In the genomic region with DNA sequence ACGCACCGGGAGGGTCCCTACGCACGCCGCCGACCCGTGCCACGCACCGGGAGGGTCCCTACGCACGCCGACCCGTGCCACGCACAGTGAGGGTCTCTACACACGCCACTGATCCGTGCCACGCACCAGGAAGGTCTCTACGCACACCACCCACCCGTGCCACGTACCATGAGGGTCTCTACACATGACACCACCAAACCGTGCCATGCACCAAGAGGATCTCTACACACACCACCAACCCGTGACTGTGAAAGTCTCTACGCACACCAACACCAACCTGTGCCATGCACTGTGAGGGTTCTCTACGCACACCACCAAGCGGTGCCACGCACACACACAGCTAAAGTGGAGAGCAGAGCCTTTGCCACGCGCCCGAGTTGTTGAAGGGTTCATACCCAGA, we compare ENCODE assay signal across 16 cellular contexts. TPM values are rescaled to one million over a fixed set of nuclear protein-coding genes. Genes with fewer than 3 reads are reported as not detected.
DNase-seq lines count a peak whose midpoint lies in the region; ATAC-seq and TF ChIP-seq lines count a peak whose summit lies in the region.
"Had no signal": no experiment of that assay in that cellular context is flagged by ENCODE, and none has a peak within 500 bp of the region (broad histone marks: within the 10 kb centered on the region; RNA-seq: fewer than 3 reads in every experiment).

No MANE protein-coding gene starts in this region.

- no peaks in the 10 kb centered on the region for H3K27me3 ChIP-seq in BLaER1 treated with 17β-estradiol and CSF1 and Interleukin-3, amounts not matched to agents 10 nM and 100 nM
- H3K27me3 ChIP-seq in Panc1 (ENCODE audit: control insufficient read depth, insufficient read depth, low read length) (no peaks in the 10 kb centered on the region), esophagus muscularis mucosa (no peaks in the 10 kb centered on the region), right cardiac atrium (ENCODE audit: control insufficient read depth, insufficient read depth) (no peaks in the 10 kb centered on the region)
- H3K27me3 ChIP-seq: heart left ventricle had no signal

- peaks cover 26% of the 10 kb centered on the region for H3K4me1 Mint-ChIP-seq in osteocyte (ENCODE audit: unreplicated experiment)
- peaks cover 34% of the 10 kb centered on the region for H3K4me1 Mint-ChIP-seq in activated CD8-positive, alpha-beta T cell treated with anti-CD3 and anti-CD28 coated beads, Interleukin-2, amount 10 ng/mL, durations not matched to agents 7 days and 5 days (ENCODE audit: low read depth)

- H3K4me2 ChIP-seq in BLaER1 treated with 17β-estradiol and CSF1 and Interleukin-3, amounts not matched to agents 10 nM and 100 nM, result peak overlapping the region in 7 of 11 experiments; percentile 28 to 100 (median 98); a peak in 15 of 22 replicates
- H3K4me2 ChIP-seq: A549, smooth muscle cell had no signal

- peaks cover 34 to 57% (median 45%) of the 10 kb centered on the region in 11 experiments for H3K36me3 ChIP-seq in BLaER1 treated with 17β-estradiol and CSF1 and Interleukin-3, amounts not matched to agents 10 nM and 100 nM
- H3K36me3 ChIP-seq in Panc1 (ENCODE audit: control insufficient read depth, insufficient read depth, low read length), result peaks cover 6% of the 10 kb centered on the region
- H3K36me3 ChIP-seq in esophagus muscularis mucosa, result peaks cover 11 to 42% (median 35%) of the 10 kb centered on the region in 4 donors

- no peak for DNase-seq in Panc1 (ENCODE audit: low read depth, low spot score)
- no peak for DNase-seq in esophagus muscularis mucosa (ENCODE audit: extremely low spot score)
- no peak for DNase-seq in osteocyte (ENCODE audit: extremely low spot score, unreplicated experiment)
- no peak for DNase-seq in activated CD4-positive, alpha-beta T cell treated with anti-CD3 and anti-CD28 coated beads for 4 hours
- no peak for DNase-seq in DMS 273 treated with DMSO at 0.1 percent for 48 hours (lab: John Stamatoyannopoulos, UW)
- no peak for DNase-seq in activated CD8-positive, alpha-beta T cell treated with anti-CD3 and anti-CD28 coated beads, Interleukin-2, amount 10 ng/mL, durations not matched to agents 7 days and 5 days
- no peak for DNase-seq in right cardiac atrium
- DNase-seq: activated effector memory CD4-positive, alpha-beta T cell treated with Interleukin-2 at 50 U/mL for 16 hours; cortex of kidney had no signal

- no peaks in the 10 kb centered on the region; a peak in 1 of 22 replicates for H3K9me3 ChIP-seq in BLaER1 treated with 17β-estradiol and CSF1 and Interleukin-3, amounts not matched to agents 10 nM and 100 nM (replicated peaks in 1 of 11)
- H3K9me3 ChIP-seq in Panc1 (ENCODE audit: control insufficient read depth, insufficient read depth, low read depth, low read length) (no peaks in the 10 kb centered on the region), esophagus muscularis mucosa (no peaks in the 10 kb centered on the region), right cardiac atrium (ENCODE audit: control insufficient read depth, low read length) (no peaks in the 10 kb centered on the region)
- H3K9me3 ChIP-seq: A549, heart left ventricle had no signal

- peak overlapping the region in 2 of 11 experiments; percentile 25 to 76; a peak in 3 of 22 replicates for H3K27ac ChIP-seq in BLaER1 treated with 17β-estradiol and CSF1 and Interleukin-3, amounts not matched to agents 10 nM and 100 nM
- peak overlapping the region; percentile 97 for H3K27ac ChIP-seq in Panc1 (ENCODE audit: low read length)
- H3K27ac ChIP-seq in esophagus muscularis mucosa (replicated peaks in 1 of 4), result peak overlapping the region; percentile 51 to 87 (median 84)
- H3K27ac ChIP-seq in right cardiac atrium (ENCODE audit: low read length), result no peak overlapping the region
- H3K27ac ChIP-seq: SK-N-MC had no signal

- in situ Hi-C loops in Panc1 (cut with HindIII; ENCODE audit: low pct_unique_long_range_greater_than_20kb, low sequenced_read_pairs), result no loop called here

- TF ChIP-seq POLR2A in esophagus muscularis mucosa (IDR thresholded peaks at IDR 0.05; ENCODE audit: low read depth), result no peak

- peaks cover 73 to 98% (median 95%) of the 10 kb centered on the region in 11 experiments for H4K20me1 ChIP-seq in BLaER1 treated with 17β-estradiol and CSF1 and Interleukin-3, amounts not matched to agents 10 nM and 100 nM

- peak overlapping the region in 4 of 11 experiments; percentile 29 to 73 (median 44); a peak in 5 of 22 replicates for H3K9ac ChIP-seq in BLaER1 treated with 17β-estradiol and CSF1 and Interleukin-3, amounts not matched to agents 10 nM and 100 nM

- no peaks in the 10 kb centered on the region for H3K27me3 Mint-ChIP-seq in osteocyte (ENCODE audit: unreplicated experiment)
- no peaks in the 10 kb centered on the region for H3K27me3 Mint-ChIP-seq in activated CD8-positive, alpha-beta T cell treated with anti-CD3 and anti-CD28 coated beads, Interleukin-2, amount 10 ng/mL, durations not matched to agents 7 days and 5 days (ENCODE audit: low read depth)
- H3K27me3 Mint-ChIP-seq: activated CD4-positive, alpha-beta memory T cell treated with anti-CD3 and anti-CD28 coated beads for 36 hours had no signal

- peak overlapping the region; percentile 7 for H3K27ac Mint-ChIP-seq in osteocyte (ENCODE audit: unreplicated experiment)
- no peak overlapping the region for H3K27ac Mint-ChIP-seq in activated CD8-positive, alpha-beta T cell treated with anti-CD3 and anti-CD28 coated beads, Interleukin-2, amount 10 ng/mL, durations not matched to agents 7 days and 5 days
- H3K27ac Mint-ChIP-seq: activated CD4-positive, alpha-beta memory T cell treated with anti-CD3 and anti-CD28 coated beads for 36 hours had no signal

- no peak for TF ChIP-seq EP300 in esophagus muscularis mucosa (IDR thresholded peaks at IDR 0.05)

- H3K9me3 Mint-ChIP-seq in osteocyte (ENCODE audit: unreplicated experiment), result no peaks in the 10 kb centered on the region
- H3K9me3 Mint-ChIP-seq in activated CD8-positive, alpha-beta T cell treated with anti-CD3 and anti-CD28 coated beads, Interleukin-2, amount 10 ng/mL, durations not matched to agents 7 days and 5 days (ENCODE audit: insufficient read depth), result no peaks in the 10 kb centered on the region
- H3K9me3 Mint-ChIP-seq: activated CD4-positive, alpha-beta memory T cell treated with anti-CD3 and anti-CD28 coated beads for 36 hours; neural crest cell had no signal

- CTCF ChIA-PET in Panc1 (lab: Charles Lee), result interaction anchor here (0.6 to 1.3 kb wide), 5 partner anchors 15 to 229 kb away, joined by 4 to 13 read pairs (median 5); no protein-coding TSS in a partner anchor
- CTCF ChIA-PET in activated CD8-positive, alpha-beta T cell treated with anti-CD3 and anti-CD28 coated beads, Interleukin-2, amount 10 ng/mL, durations not matched to agents 7 days and 5 days (lab: Charles Lee), result no interaction called here

- H3K4me3 ChIP-seq in BLaER1 treated with 17β-estradiol and CSF1 and Interleukin-3, amounts not matched to agents 10 nM and 100 nM, result no peak overlapping the region
- H3K4me3 ChIP-seq in Panc1 (ENCODE audit: low read depth in 2 of 2, low read length in 2 of 2) (peak overlapping the region; percentile 12 to 41; a peak in 3 of 4 replicates), esophagus muscularis mucosa (peak overlapping the region in 1 of 4 donors; percentile 33), right cardiac atrium (ENCODE audit: low read length) (no peak overlapping the region)
- H3K4me3 ChIP-seq: A549, SK-N-MC, smooth muscle cell had no signal

- 94% methylated on average over 9 of the region's 29 CpGs for WGBS in esophagus muscularis mucosa
- 96% methylated on average over 29 of the region's 29 CpGs for WGBS in right cardiac atrium

- TF ChIP-seq CTCF in Panc1 (IDR thresholded peaks at IDR 0.05) (no peak), esophagus muscularis mucosa (IDR thresholded peaks at IDR 0.05) (no peak), osteocyte (IDR thresholded peaks at IDR 0.05) (no peak)

- no TSS peak for BruUV-seq in Panc1 (replicated peaks; lab: Mats Ljungman, UMichigan)

- peaks cover 9% of the 10 kb centered on the region for H3K36me3 Mint-ChIP-seq in osteocyte (ENCODE audit: unreplicated experiment)
- peaks cover 12% of the 10 kb centered on the region for H3K36me3 Mint-ChIP-seq in activated CD8-positive, alpha-beta T cell treated with anti-CD3 and anti-CD28 coated beads, Interleukin-2, amount 10 ng/mL, durations not matched to agents 7 days and 5 days (ENCODE audit: low read depth)

- intact Hi-C loops in Panc1 (cut with micrococcal nuclease; ENCODE audit: unreplicated experiment) (no loop called here), esophagus muscularis mucosa (cut with DNase I) (loop anchor here (2.0 kb wide), 1 partner anchor 66 kb away; no protein-coding TSS in a partner anchor), right cardiac atrium (cut with DNase I) (loop anchor here in 1 of 4 donors (10.0 kb wide), 1 partner anchor 50 kb away; no protein-coding TSS in a partner anchor)

- no peak for ATAC-seq in Panc1
- no peak for ATAC-seq in activated CD8-positive, alpha-beta T cell treated with anti-CD3 and anti-CD28 coated beads, Interleukin-2, amount 10 ng/mL, durations not matched to agents 7 days and 5 days
- no peak for ATAC-seq in right cardiac atrium

- H3K4me3 Mint-ChIP-seq in osteocyte (ENCODE audit: unreplicated experiment), result no peak overlapping the region
- no peak overlapping the region for H3K4me3 Mint-ChIP-seq in activated CD8-positive, alpha-beta T cell treated with anti-CD3 and anti-CD28 coated beads, Interleukin-2, amount 10 ng/mL, durations not matched to agents 7 days and 5 days
- H3K4me3 Mint-ChIP-seq: activated CD4-positive, alpha-beta memory T cell treated with anti-CD3 and anti-CD28 coated beads for 36 hours; neural crest cell had no signal

- POLR2A ChIA-PET in Panc1 (lab: Charles Lee), result no interaction called here
- POLR2A ChIA-PET in activated CD8-positive, alpha-beta T cell treated with anti-CD3 and anti-CD28 coated beads, Interleukin-2, amount 10 ng/mL, durations not matched to agents 7 days and 5 days (lab: Charles Lee), result interaction anchor here (1.0 kb wide), 1 partner anchor 16 kb away, joined by 4 read pairs; the partner anchor contains the start of gene ZNF787

- peaks cover 52 to 75% (median 71%) of the 10 kb centered on the region in 10 experiments for H3K4me1 ChIP-seq in BLaER1 treated with 17β-estradiol and CSF1 and Interleukin-3, amounts not matched to agents 10 nM and 100 nM
- peaks cover 53% of the 10 kb centered on the region for H3K4me1 ChIP-seq in Panc1 (ENCODE audit: control insufficient read depth, insufficient read depth, low read length)
- H3K4me1 ChIP-seq in esophagus muscularis mucosa, result peaks cover 53 to 67% (median 61%) of the 10 kb centered on the region in 4 donors
- H3K4me1 ChIP-seq in right cardiac atrium (ENCODE audit: control insufficient read depth, insufficient read depth, low read length), result peaks cover 16% of the 10 kb centered on the region
- H3K4me1 ChIP-seq: A549 had no signal

RNA-seq across cellular contexts. Expression of gene ZNF787, which starts 16.7 kb away (rescaled TPM):
- total RNA-seq in Panc1 (2021; ENCODE audit: unreplicated experiment), result 132 TPM
- 200 TPM for polyA plus RNA-seq in Panc1 (2012; ENCODE audit: insufficient read length)
- total RNA-seq in esophagus muscularis mucosa, result 10 to 100 TPM; 15.0 to 34.2 (median 28.4) TPM
- 27.8 and 31.4 TPM in 2 replicates for total RNA-seq in osteocyte
- 10 to 100 TPM; 30.4 to 31.3 TPM for total RNA-seq in activated CD8-positive, alpha-beta T cell treated with anti-CD3 and anti-CD28 coated beads, Interleukin-2, amount 10 ng/mL, durations not matched to agents 7 days and 5 days
- 10 to 100 TPM; 22.0 to 29.2 (median 26.2) TPM for total RNA-seq in right cardiac atrium
- 25.4 TPM for polyA plus RNA-seq in right cardiac atrium

RNA-seq across cellular contexts. Expression of gene ZNF444, which starts 36.7 kb away (rescaled TPM):
- total RNA-seq in Panc1 (2021; ENCODE audit: unreplicated experiment) (81.5 TPM), esophagus muscularis mucosa (10 to 100 TPM; 32.0 to 78.2 (median 52.1) TPM), osteocyte (41.6 and 47.9 TPM in 2 replicates), right cardiac atrium (10 to 100 TPM; 19.3 to 29.3 (median 23.1) TPM)
- 95.0 TPM for polyA plus RNA-seq in Panc1 (2012; ENCODE audit: insufficient read length)
- total RNA-seq in activated CD8-positive, alpha-beta T cell treated with anti-CD3 and anti-CD28 coated beads, Interleukin-2, amount 10 ng/mL, durations not matched to agents 7 days and 5 days, result 10 to 100 TPM; 29.3 to 30.1 TPM
- 20.0 TPM for polyA plus RNA-seq in right cardiac atrium

Comparison
In these comparisons a context has a peak if more than half of its experiments do, and no peak if none do; other contexts are left out.
1. H3K4me3 ChIP-seq: peak in Panc1 (2 of 2); none in BLaER1 treated with 17β-estradiol and CSF1 and Interleukin-3, amounts not matched to agents 10 nM and 100 nM (0 of 10) and right cardiac atrium (single experiment).